In genomic region chr7:5532520-5533335, GRCh38 we compare ENCODE assay signal across 7 cellular contexts. TPM values are rescaled to one million over a fixed set of nuclear protein-coding genes. Genes with fewer than 3 reads are reported as not detected.
DNase-seq lines count a peak whose midpoint lies in the region; ATAC-seq and TF ChIP-seq lines count a peak whose summit lies in the region.

No MANE protein-coding gene starts in this region.

- peak; percentile 57 for TF ChIP-seq POLR2A in GM19099 (IDR thresholded peaks at IDR 0.05; ENCODE audit: extremely low read depth, insufficient read length, low read depth)

- no peak for TF ChIP-seq CTCF in endodermal cell (conservative IDR thresholded peaks at IDR 0.05)
- TF ChIP-seq CTCF in natural killer cell (IDR thresholded peaks at IDR 0.05), result no peak

- no peaks in the 10 kb centered on the region for H3K9me3 Mint-ChIP-seq in endodermal cell
- no peaks in the 10 kb centered on the region for H3K9me3 Mint-ChIP-seq in natural killer cell

- no peaks in the 10 kb centered on the region for H3K9me3 ChIP-seq in endodermal cell (ENCODE audit: control insufficient read depth, low read length)

- H3K9ac ChIP-seq in endodermal cell (ENCODE audit: extremely low read depth, low read length, poor library complexity, severe bottlenecking), result no peak overlapping the region

- ATAC-seq in HG03135 (IDR thresholded peaks at IDR 0.05; ENCODE audit: unreplicated experiment) (peak; percentile 28), natural killer cell (no peak)

- H3K27ac Mint-ChIP-seq in endodermal cell (peak overlapping the region; percentile 98), natural killer cell (peak overlapping the region; percentile 95)

- H3K4me3 ChIP-seq in endodermal cell (ENCODE audit: low read length), result no peak overlapping the region

- H3K27ac ChIP-seq in endodermal cell (ENCODE audit: low read depth, low read length), result no peak overlapping the region

- H3K27me3 Mint-ChIP-seq in endodermal cell (ENCODE audit: insufficient read depth) (no peaks in the 10 kb centered on the region), natural killer cell (ENCODE audit: low read depth in 2 of 2) (no peaks in the 10 kb centered on the region)

- H3K36me3 Mint-ChIP-seq in endodermal cell (ENCODE audit: low read depth), result peaks cover 15% of the 10 kb centered on the region
- peaks cover 15% of the 10 kb centered on the region for H3K36me3 Mint-ChIP-seq in natural killer cell

- peak in 3 of 5 donors; percentile 24 to 64 (median 30) for DNase-seq in T-helper 1 cell
- DNase-seq in endodermal cell, result peak; percentile 87
- no peak for DNase-seq in natural killer cell
- no peak for DNase-seq in NCI-H69 (lab: John Stamatoyannopoulos, UW)
- no peak for DNase-seq in dermis blood vessel endothelial cell

- no peaks in the 10 kb centered on the region for H3K27me3 ChIP-seq in endodermal cell (ENCODE audit: control insufficient read depth, insufficient read depth, low read length, poor library complexity, severe bottlenecking)

- peaks cover 6% of the 10 kb centered on the region for H3K4me1 ChIP-seq in endodermal cell (ENCODE audit: control insufficient read depth, insufficient read depth, low read length)

- H3K4me3 Mint-ChIP-seq in endodermal cell, result peak overlapping the region; percentile 94
- H3K4me3 Mint-ChIP-seq in natural killer cell, result peak overlapping the region; percentile 97

- peaks cover 18% of the 10 kb centered on the region for H3K36me3 ChIP-seq in endodermal cell (ENCODE audit: control insufficient read depth, insufficient read depth, low read length)

- WGBS in endodermal cell (ENCODE audit: insufficient coverage in 1 of 2, insufficient read length in 1 of 2), 2 experiments, result 62 to 82% methylated on average over 7 to 19 of the region's 19 CpGs

- intact Hi-C loops in natural killer cell (cut with micrococcal nuclease), result no loop called here

- H3K4me1 Mint-ChIP-seq in endodermal cell (peaks cover 32% of the 10 kb centered on the region), natural killer cell (peaks cover 36 to 46% of the 10 kb centered on the region in 2 donors)

RNA-seq across cellular contexts. Expression of gene ACTB, which starts 2.3 kb away (rescaled TPM):
- 1,000 to 10,000 TPM; 4,550 to 5,347 TPM for total RNA-seq in endodermal cell
- polyA plus RNA-seq in endodermal cell (2013, experiment 1 of 2), result 3,804 TPM
- 3,713 TPM for polyA plus RNA-seq in endodermal cell (2013, experiment 2 of 2)
- total RNA-seq in natural killer cell, result 1,000 to 10,000 TPM; 4,992 to 6,299 (median 6,160) TPM
- 2,280 and 5,174 TPM in 2 replicates for total RNA-seq in dermis blood vessel endothelial cell

RNA-seq across cellular contexts. Expression of gene FBXL18, which starts 19.1 kb away (rescaled TPM):
- total RNA-seq in endodermal cell, result 10 to 100 TPM; 13.4 to 15.5 TPM
- polyA plus RNA-seq in endodermal cell (2013, experiment 1 of 2), result 7.1 TPM
- 5.4 TPM for polyA plus RNA-seq in endodermal cell (2013, experiment 2 of 2)
- 10 to 100 TPM; 12.5 to 15.8 (median 12.8) TPM for total RNA-seq in natural killer cell
- total RNA-seq in dermis blood vessel endothelial cell, result 4.9 and 9.9 TPM in 2 replicates

RNA-seq across cellular contexts. Expression of gene FSCN1, which starts 59.9 kb away (rescaled TPM):
- total RNA-seq in endodermal cell (100 to 1,000 TPM; 691 to 720 TPM), natural killer cell (1 to 10 TPM; 3.7 to 6.4 (median 4.8) TPM), dermis blood vessel endothelial cell (426 and 735 TPM in 2 replicates)
- 358 TPM for polyA plus RNA-seq in endodermal cell (2013, experiment 1 of 2)
- polyA plus RNA-seq in endodermal cell (2013, experiment 2 of 2), result 364 TPM

Comparison
In these comparisons a context has a peak if more than half of its experiments do, and no peak if none do; other contexts are left out.
1. DNase-seq: peak in T-helper 1 cell (3 of 5) and endodermal cell (single experiment); none in natural killer cell (single experiment), NCI-H69 (single experiment) and dermis blood vessel endothelial cell (single experiment).
2. RNA of gene FSCN1, which starts 59.9 kb away (total RNA-seq): 691 to 720 TPM in endodermal cell and 426 to 735 TPM in dermis blood vessel endothelial cell; 3.7 to 6.4 TPM in natural killer cell; every median in the first group is over 10 times any median in the second.